ENCODE assay signal across 1 cellular context in genomic region chr5:28714887-28715286, GRCh38.
TF ChIP-seq lines count a peak whose summit lies in the region.

No MANE protein-coding gene starts in this region.

TF ChIP-seq in K562, 482 proteins besides CTCF, POLR2A, EP300 and RAD21 (continued from another document):
- no peak for TF ChIP-seq SREBF1 (IDR thresholded peaks at IDR 0.05; ENCODE audit: borderline replicate concordance, low read depth, low read length)
- no peak for TF ChIP-seq CREBBP (IDR thresholded peaks at IDR 0.05; ENCODE audit: low read depth, low read length)
- no peak for TF ChIP-seq IFI16 (CRISPR knock-in tag; IDR thresholded peaks at IDR 0.05)
- no peak for TF ChIP-seq SAFB2 (IDR thresholded peaks at IDR 0.05; ENCODE audit: borderline replicate concordance, low read depth, low read length, severe bottlenecking)
- TF ChIP-seq ZNF324 (CRISPR knock-in tag; IDR thresholded peaks at IDR 0.05): no peak
